In genomic region chr4:88445252-88445651, GRCh38 we compare ENCODE assay signal across 16 cellular contexts.
"Had no signal": no experiment of that assay in that cellular context is flagged by ENCODE, and none has a peak within 500 bp of the region (broad histone marks: within the 10 kb centered on the region; RNA-seq: fewer than 3 reads in every experiment).

No MANE protein-coding gene starts in this region.

- DNase-seq: Karpas-422, KBM-7, MM.1S, NCI-H1092 treated with DMSO at 0.1 percent for 48 hours, NCI-H1436, NCI-H187, NCI-H2029, NCI-H2081 treated with DMSO at 0.1 percent for 48 hours, NCI-H2227 treated with DMSO at 0.1 percent for 48 hours, NCI-H524, NCI-H526 treated with DMSO at 0.1 percent for 48 hours, NCI-H748 treated with DMSO at 0.1 percent for 48 hours, Right ventricle myocardium superior, SK-N-SH, SW 1271 had no signal

- ATAC-seq: Panc1 had no signal

- H3K9me3 ChIP-seq: SK-N-SH had no signal
